Comparison of ENCODE assay signal across 1 cellular context in genomic region chr18:57776354-57776753, GRCh38.
TF ChIP-seq lines count a peak whose summit lies in the region.

No MANE protein-coding gene starts in this region.

TF ChIP-seq in K562, 482 proteins besides CTCF, POLR2A, EP300 and RAD21 (continued from another document):
- TF ChIP-seq CUX1 (CRISPR knock-in tag; IDR thresholded peaks at IDR 0.05) (no peak), EGR1 (conservative IDR thresholded peaks at IDR 0.05) (peak; percentile 55), RBM25 (IDR thresholded peaks at IDR 0.05; ENCODE audit: low read depth, low read length, severe bottlenecking) (no peak), XRCC5 (IDR thresholded peaks at IDR 0.05; ENCODE audit: low read depth, low read length) (no peak)
